Comparison of ENCODE assay signal across 17 cellular contexts in genomic region chr12:104743181-104743580, GRCh38.
DNase-seq lines count a peak whose midpoint lies in the region; ATAC-seq, FAIRE-seq and TF ChIP-seq lines count a peak whose summit lies in the region.
"Had no signal": no experiment of that assay in that cellular context is flagged by ENCODE, and none has a peak within 500 bp of the region (broad histone marks: within the 10 kb centered on the region; RNA-seq: fewer than 3 reads in every experiment).

No MANE protein-coding gene starts in this region.

- 0 out of 22 replicates have a peak, but pooled peaks cover 0 to 4% (median 0%) of the 10 kb centered on the region in 11 experiments for H3K9me3 ChIP-seq in BLaER1 treated with 17β-estradiol and CSF1 and Interleukin-3, amounts not matched to agents 10 nM and 100 nM (replicated peaks in 1 of 11)
- no peaks in the 10 kb centered on the region for H3K9me3 ChIP-seq in neural progenitor cell (ENCODE audit: low read depth)
- H3K9me3 ChIP-seq: MG63, uterus had no signal

- intact Hi-C loops in dendritic cell treated with granulocyte-macrophage colony-stimulating factor and Interleukin-4, amounts not matched to agents 40 ng/mL and 50 ng/mL, for 4 days (cut with micrococcal nuclease) = no loop called here

- no peak for TF ChIP-seq POLR2A in GM12891 (IDR thresholded peaks at IDR 0.05; ENCODE audit: low read depth, low read length)

- H3K36me3 ChIP-seq in BLaER1 treated with 17β-estradiol and CSF1 and Interleukin-3, amounts not matched to agents 10 nM and 100 nM = peaks cover 0 to 10% (median 0%) of the 10 kb centered on the region in 11 experiments; a peak in 2 of 22 replicates
- H3K36me3 ChIP-seq in neural progenitor cell = no peaks in the 10 kb centered on the region
- H3K36me3 ChIP-seq: brain microvascular endothelial cell, MG63, uterus had no signal

- no peak overlapping the region for H3K4me3 ChIP-seq in BLaER1 treated with 17β-estradiol and CSF1 and Interleukin-3, amounts not matched to agents 10 nM and 100 nM
- no peak overlapping the region for H3K4me3 ChIP-seq in neural progenitor cell
- H3K4me3 ChIP-seq: MG63, uterus had no signal

- DNase-seq in GM12891 (ENCODE audit: insufficient read length, low spot score) = no peak
- DNase-seq in neural progenitor cell (ENCODE audit: low spot score) = no peak
- no peak for DNase-seq in left lobe of liver (ENCODE audit: low spot score)
- no peak for DNase-seq in NCI-H2081 treated with DMSO at 0.1 percent for 48 hours (lab: John Stamatoyannopoulos, UW)
- DNase-seq: activated CD4-positive, alpha-beta T cell treated with anti-CD3 and anti-CD28 coated beads for 4 hours; activated effector memory CD4-positive, alpha-beta T cell treated with Interleukin-2 at 50 U/mL for 16 hours; brain microvascular endothelial cell; glutamatergic neuron; mesendoderm; MG63; uterus had no signal

- peak overlapping the region; percentile 82 to 96 (median 88) for H3K4me2 ChIP-seq in BLaER1 treated with 17β-estradiol and CSF1 and Interleukin-3, amounts not matched to agents 10 nM and 100 nM
- H3K4me2 ChIP-seq in neural progenitor cell = no peak overlapping the region

- peaks cover 14% of the 10 kb centered on the region for H3F3A ChIP-seq in neural progenitor cell (ENCODE audit: low read depth)

- peak overlapping the region; percentile 65 for H3K27ac Mint-ChIP-seq in dendritic cell treated with granulocyte-macrophage colony-stimulating factor and Interleukin-4, amounts not matched to agents 40 ng/mL and 50 ng/mL, for 4 days
- H3K27ac Mint-ChIP-seq in neural progenitor cell = peak overlapping the region; percentile 13

- no peak overlapping the region for H2AFZ ChIP-seq in neural progenitor cell (replicated peaks)

- no peaks in the 10 kb centered on the region for H3K79me2 ChIP-seq in neural progenitor cell (ENCODE audit: low read depth)

- FAIRE-seq in GM12891 (lab: Jason Lieb, UNC) = peak; percentile 80
- FAIRE-seq: colon, GM12892, TTC549 had no signal

- H3K36me3 Mint-ChIP-seq in dendritic cell treated with granulocyte-macrophage colony-stimulating factor and Interleukin-4, amounts not matched to agents 40 ng/mL and 50 ng/mL, for 4 days (ENCODE audit: low read depth) = peaks cover 18% of the 10 kb centered on the region
- H3K36me3 Mint-ChIP-seq in neural progenitor cell = peaks cover 2% of the 10 kb centered on the region

- ATAC-seq in left lobe of liver (no peak), GM21717 (IDR thresholded peaks at IDR 0.05; ENCODE audit: unreplicated experiment) (no peak)

- no peaks in the 10 kb centered on the region for H3K9me3 Mint-ChIP-seq in dendritic cell treated with granulocyte-macrophage colony-stimulating factor and Interleukin-4, amounts not matched to agents 40 ng/mL and 50 ng/mL, for 4 days
- H3K9me3 Mint-ChIP-seq in neural progenitor cell = peaks cover 3% of the 10 kb centered on the region

- H3K4me1 Mint-ChIP-seq in dendritic cell treated with granulocyte-macrophage colony-stimulating factor and Interleukin-4, amounts not matched to agents 40 ng/mL and 50 ng/mL, for 4 days (ENCODE audit: low read depth) = peaks cover 93% of the 10 kb centered on the region
- H3K4me1 Mint-ChIP-seq in neural progenitor cell = peaks cover 60% of the 10 kb centered on the region

- H3K27me3 Mint-ChIP-seq in dendritic cell treated with granulocyte-macrophage colony-stimulating factor and Interleukin-4, amounts not matched to agents 40 ng/mL and 50 ng/mL, for 4 days = no peaks in the 10 kb centered on the region
- H3K27me3 Mint-ChIP-seq in neural progenitor cell (ENCODE audit: insufficient read depth, low read depth) = peaks cover 4% of the 10 kb centered on the region

- H3K9ac ChIP-seq in BLaER1 treated with 17β-estradiol and CSF1 and Interleukin-3, amounts not matched to agents 10 nM and 100 nM = peak overlapping the region in 4 of 11 experiments; percentile 26 to 53 (median 41); a peak in 2 of 22 replicates
- H3K9ac ChIP-seq in neural progenitor cell = no peak overlapping the region

- no peaks in the 10 kb centered on the region for H3K27me3 ChIP-seq in BLaER1 treated with 17β-estradiol and CSF1 and Interleukin-3, amounts not matched to agents 10 nM and 100 nM
- no peaks in the 10 kb centered on the region for H3K27me3 ChIP-seq in neural progenitor cell
- H3K27me3 ChIP-seq: brain microvascular endothelial cell, MG63, uterus had no signal

- H3K27ac ChIP-seq in BLaER1 treated with 17β-estradiol and CSF1 and Interleukin-3, amounts not matched to agents 10 nM and 100 nM = peak overlapping the region in 10 of 11 experiments; percentile 21 to 76 (median 70); a peak in 18 of 22 replicates
- peak overlapping the region; percentile 38 for H3K27ac ChIP-seq in neural progenitor cell
- H3K27ac ChIP-seq: brain microvascular endothelial cell, uterus had no signal

- H4K20me1 ChIP-seq in BLaER1 treated with 17β-estradiol and CSF1 and Interleukin-3, amounts not matched to agents 10 nM and 100 nM = peaks cover 0 to 100% (median 56%) of the 10 kb centered on the region in 11 experiments; a peak in 19 of 22 replicates
- H4K20me1 ChIP-seq in neural progenitor cell (ENCODE audit: low read depth) = peaks cover 14% of the 10 kb centered on the region

- TF ChIP-seq CTCF in neural progenitor cell (IDR thresholded peaks at IDR 0.05) = no peak

- peaks cover 78 to 93% (median 83%) of the 10 kb centered on the region in 10 experiments for H3K4me1 ChIP-seq in BLaER1 treated with 17β-estradiol and CSF1 and Interleukin-3, amounts not matched to agents 10 nM and 100 nM
- peaks cover 32% of the 10 kb centered on the region for H3K4me1 ChIP-seq in neural progenitor cell

- H3K4me3 Mint-ChIP-seq in dendritic cell treated with granulocyte-macrophage colony-stimulating factor and Interleukin-4, amounts not matched to agents 40 ng/mL and 50 ng/mL, for 4 days = no peak overlapping the region
- no peak overlapping the region for H3K4me3 Mint-ChIP-seq in neural progenitor cell

TF ChIP-seq in GM12891, 5 proteins besides CTCF, POLR2A, EP300 and RAD21:
- TF ChIP-seq SPI1 (IDR thresholded peaks at IDR 0.05; ENCODE audit: low read depth, low read length) (no peak), TAF1 (IDR thresholded peaks at IDR 0.05; ENCODE audit: low read depth, low read length) (no peak), POU2F2 (IDR thresholded peaks at IDR 0.05; ENCODE audit: low read depth, low read length) (no peak)
